ENCODE assay signal across 11 cellular contexts in the genomic region with DNA sequence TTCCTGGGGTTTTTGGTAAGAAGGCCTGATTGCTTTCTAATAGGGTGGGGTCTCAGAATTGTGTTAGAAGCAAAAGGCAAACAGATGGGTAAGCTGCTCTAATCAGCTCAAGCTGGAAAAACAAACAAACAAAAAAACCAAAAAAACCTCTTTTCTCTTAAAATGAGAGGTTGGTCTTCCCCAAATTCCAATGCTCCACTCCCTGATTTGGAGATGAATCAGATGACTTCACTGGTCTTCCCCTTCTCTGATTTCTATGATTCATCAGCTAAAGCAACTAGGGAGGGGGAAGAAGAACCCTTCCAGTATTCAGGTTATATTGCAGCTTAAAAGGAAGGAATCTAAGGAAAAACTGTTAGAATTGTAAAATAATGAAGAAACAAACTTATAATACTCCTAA. TPM values are rescaled to one million over a fixed set of nuclear protein-coding genes. Genes with fewer than 3 reads are reported as not detected.
DNase-seq lines count a peak whose midpoint lies in the region; ATAC-seq, FAIRE-seq and TF ChIP-seq lines count a peak whose summit lies in the region.
"Had no signal": no experiment of that assay in that cellular context is flagged by ENCODE, and none has a peak within 500 bp of the region (broad histone marks: within the 10 kb centered on the region; RNA-seq: fewer than 3 reads in every experiment).

No MANE protein-coding gene starts in this region.

- FAIRE-seq in K562 (lab: Jason Lieb, UNC) = no peak

- CTCF ChIA-PET in K562 (lab: Yijun Ruan, JAX; ENCODE audit: low intra/inter-chr PET ratio) = no interaction called here

- H3K36me3 Mint-ChIP-seq in natural killer cell = no peaks in the 10 kb centered on the region
- no peaks in the 10 kb centered on the region for H3K36me3 Mint-ChIP-seq in natural killer cell treated with Interleukin-12 subunit alpha and Interleukin-12 subunit beta and Interleukin-15 and Interleukin-18, amount 100 ng/mL, for 72 hours

- in situ Hi-C loops in K562 (cut with MboI) = no loop called here

- H3K27me3 ChIP-seq in K562 (ENCODE audit: control insufficient read depth in 2 of 2, insufficient read depth in 2 of 2, low read length in 2 of 2) = no peaks in the 10 kb centered on the region

- H3K4me1 ChIP-seq in K562 (replicated peaks in 1 of 2; ENCODE audit: control insufficient read depth in 2 of 2, insufficient read depth in 2 of 2, low read length in 2 of 2) = no peaks in the 10 kb centered on the region; a peak in 2 of 5 replicates

- no peak overlapping the region for H3K4me2 ChIP-seq in K562 (ENCODE audit: insufficient read depth, low read length)

- no peaks in the 10 kb centered on the region for H3K36me3 ChIP-seq in K562 (ENCODE audit: control insufficient read depth, insufficient read depth, low read length)

- peaks cover 14 to 15% of the 10 kb centered on the region in 2 donors for H3K4me1 Mint-ChIP-seq in natural killer cell
- H3K4me1 Mint-ChIP-seq in natural killer cell treated with Interleukin-12 subunit alpha and Interleukin-12 subunit beta and Interleukin-15 and Interleukin-18, amount 100 ng/mL, for 72 hours (ENCODE audit: low read depth in 2 of 2) = peaks cover 14 to 16% of the 10 kb centered on the region in 2 donors

- no peak for TF ChIP-seq EP300 in K562 (IDR thresholded peaks at IDR 0.05; ENCODE audit: low read length)

- H3K9me1 ChIP-seq in K562 (ENCODE audit: control insufficient read depth, insufficient read depth, low read length) = no peaks in the 10 kb centered on the region

- peak overlapping the region; percentile 20 to 83 for H3K27ac Mint-ChIP-seq in natural killer cell
- H3K27ac Mint-ChIP-seq in natural killer cell treated with Interleukin-12 subunit alpha and Interleukin-12 subunit beta and Interleukin-15 and Interleukin-18, amount 100 ng/mL, for 72 hours = no peak overlapping the region
- H3K27ac Mint-ChIP-seq: B cell had no signal

- no peaks in the 10 kb centered on the region for H3K9me3 Mint-ChIP-seq in natural killer cell
- no peaks in the 10 kb centered on the region for H3K9me3 Mint-ChIP-seq in natural killer cell treated with Interleukin-12 subunit alpha and Interleukin-12 subunit beta and Interleukin-15 and Interleukin-18, amount 100 ng/mL, for 72 hours

- no peak for DNase-seq in natural killer cell
- DNase-seq in natural killer cell treated with Interleukin-12 subunit alpha and Interleukin-12 subunit beta and Interleukin-15 and Interleukin-18, amount 100 ng/mL, for 72 hours (ENCODE audit: low spot score) = no peak
- DNase-seq in K562 (ENCODE audit: extremely low read depth in 1 of 4, low spot score in 3 of 4) = no peak
- DNase-seq in kidney glomerular epithelial cell (lab: John Stamatoyannopoulos, UW) = peak; percentile 64
- no peak for DNase-seq in KG1 (lab: John Stamatoyannopoulos, UW)
- no peak for DNase-seq in left lobe of liver (ENCODE audit: low spot score)
- no peak for DNase-seq in OCI-M2 (lab: John Stamatoyannopoulos, UW; ENCODE audit: unreplicated experiment)
- DNase-seq: activated naive CD4-positive, alpha-beta T cell treated with Interleukin-2 at 50 U/mL for 16 hours; erythroblast had no signal

- ATAC-seq in natural killer cell (no peak), K562 (no peak), left lobe of liver (no peak), HG03039 (IDR thresholded peaks at IDR 0.05; ENCODE audit: unreplicated experiment) (no peak)
- no peak for ATAC-seq in natural killer cell treated with Interleukin-12 subunit alpha and Interleukin-12 subunit beta and Interleukin-15 and Interleukin-18, amount 100 ng/mL, for 72 hours

- POLR2A ChIA-PET in K562 (lab: Yijun Ruan, JAX) = no interaction called here

- H2AFZ ChIP-seq in K562 (ENCODE audit: low read depth, low read length) = no peak overlapping the region

- TF ChIP-seq CTCF in natural killer cell (IDR thresholded peaks at IDR 0.05) (no peak), K562 (IDR thresholded peaks at IDR 0.05 in 2 of 3, conservative IDR thresholded peaks at IDR 0.05 in 1 of 3; ENCODE audit: insufficient read depth in 2 of 3, low read depth in 1 of 3, low read length in 3 of 3) (no peak)

- intact Hi-C loops in natural killer cell (cut with micrococcal nuclease) (no loop called here), K562 (cut with micrococcal nuclease) (no loop called here)

- H3K9me3 ChIP-seq in K562 (replicated peaks; ENCODE audit: control insufficient read depth, insufficient read depth, low read depth, low read length) = no peaks in the 10 kb centered on the region

- TF ChIP-seq POLR2A in K562 (conservative IDR thresholded peaks at IDR 0.05) = no peak

- no peak overlapping the region for H3K27ac ChIP-seq in K562 (ENCODE audit: extremely low read depth, low read depth, low read length)

- no peaks in the 10 kb centered on the region for H4K20me1 ChIP-seq in K562 (replicated peaks; ENCODE audit: control insufficient read depth, insufficient read depth, low read length)

- no peaks in the 10 kb centered on the region for H3K79me2 ChIP-seq in K562 (ENCODE audit: control insufficient read depth, insufficient read depth, low read length)

- no peak overlapping the region for H3K4me3 ChIP-seq in K562

- no TSS peak for BruUV-seq in K562 (replicated peaks; lab: Mats Ljungman, UMichigan)

- no peak overlapping the region for H3K9ac ChIP-seq in K562 (ENCODE audit: insufficient read depth in 1 of 2, low read depth in 2 of 2, low read length in 2 of 2)

- H3K4me3 Mint-ChIP-seq in natural killer cell = no peak overlapping the region
- H3K4me3 Mint-ChIP-seq in natural killer cell treated with Interleukin-12 subunit alpha and Interleukin-12 subunit beta and Interleukin-15 and Interleukin-18, amount 100 ng/mL, for 72 hours = no peak overlapping the region
- H3K4me3 Mint-ChIP-seq: B cell had no signal

- no peak for TF ChIP-seq RAD21 in K562 (CRISPR knock-in tag; conservative IDR thresholded peaks at IDR 0.05 in 1 of 2, IDR thresholded peaks at IDR 0.05 in 1 of 2)

- no peaks in the 10 kb centered on the region for H3K27me3 Mint-ChIP-seq in natural killer cell (ENCODE audit: low read depth in 2 of 2)
- no peaks in the 10 kb centered on the region for H3K27me3 Mint-ChIP-seq in natural killer cell treated with Interleukin-12 subunit alpha and Interleukin-12 subunit beta and Interleukin-15 and Interleukin-18, amount 100 ng/mL, for 72 hours
- H3K27me3 Mint-ChIP-seq: B cell had no signal

TF ChIP-seq in K562, 482 proteins besides CTCF, POLR2A, EP300 and RAD21 (continues in another document):
- TF ChIP-seq ZFPM2 (CRISPR knock-in tag; IDR thresholded peaks at IDR 0.05) (no peak), KDM4B (IDR thresholded peaks at IDR 0.05; ENCODE audit: borderline replicate concordance in 2 of 2, low read depth in 1 of 2) (no peak), ZC3H4 (CRISPR knock-in tag; IDR thresholded peaks at IDR 0.05; ENCODE audit: borderline replicate concordance) (no peak), ZNF174 (CRISPR knock-in tag; IDR thresholded peaks at IDR 0.05) (no peak), ZSCAN29 (IDR thresholded peaks at IDR 0.05) (no peak), KDM1A (IDR thresholded peaks at IDR 0.05) (peak; percentile 69 to 78; a peak in 3 of 4 replicates)
- TF ChIP-seq, protein P1, sequence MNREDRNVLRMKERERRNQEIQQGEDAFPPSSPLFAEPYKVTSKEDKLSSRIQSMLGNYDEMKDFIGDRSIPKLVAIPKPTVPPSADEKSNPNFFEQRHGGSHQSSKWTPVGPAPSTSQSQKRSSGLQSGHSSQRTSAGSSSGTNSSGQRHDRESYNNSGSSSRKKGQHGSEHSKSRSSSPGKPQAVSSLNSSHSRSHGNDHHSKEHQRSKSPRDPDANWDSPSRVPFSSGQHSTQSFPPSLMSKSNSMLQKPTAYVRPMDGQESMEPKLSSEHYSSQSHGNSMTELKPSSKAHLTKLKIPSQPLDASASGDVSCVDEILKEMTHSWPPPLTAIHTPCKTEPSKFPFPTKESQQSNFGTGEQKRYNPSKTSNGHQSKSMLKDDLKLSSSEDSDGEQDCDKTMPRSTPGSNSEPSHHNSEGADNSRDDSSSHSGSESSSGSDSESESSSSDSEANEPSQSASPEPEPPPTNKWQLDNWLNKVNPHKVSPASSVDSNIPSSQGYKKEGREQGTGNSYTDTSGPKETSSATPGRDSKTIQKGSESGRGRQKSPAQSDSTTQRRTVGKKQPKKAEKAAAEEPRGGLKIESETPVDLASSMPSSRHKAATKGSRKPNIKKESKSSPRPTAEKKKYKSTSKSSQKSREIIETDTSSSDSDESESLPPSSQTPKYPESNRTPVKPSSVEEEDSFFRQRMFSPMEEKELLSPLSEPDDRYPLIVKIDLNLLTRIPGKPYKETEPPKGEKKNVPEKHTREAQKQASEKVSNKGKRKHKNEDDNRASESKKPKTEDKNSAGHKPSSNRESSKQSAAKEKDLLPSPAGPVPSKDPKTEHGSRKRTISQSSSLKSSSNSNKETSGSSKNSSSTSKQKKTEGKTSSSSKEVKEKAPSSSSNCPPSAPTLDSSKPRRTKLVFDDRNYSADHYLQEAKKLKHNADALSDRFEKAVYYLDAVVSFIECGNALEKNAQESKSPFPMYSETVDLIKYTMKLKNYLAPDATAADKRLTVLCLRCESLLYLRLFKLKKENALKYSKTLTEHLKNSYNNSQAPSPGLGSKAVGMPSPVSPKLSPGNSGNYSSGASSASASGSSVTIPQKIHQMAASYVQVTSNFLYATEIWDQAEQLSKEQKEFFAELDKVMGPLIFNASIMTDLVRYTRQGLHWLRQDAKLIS (CRISPR knock-in tag; IDR thresholded peaks at IDR 0.05) = no peak

RNA-seq across cellular contexts. Expression of a gene that starts 9.6 kb away (rescaled TPM):
- total RNA-seq in natural killer cell (100 to 1,000 TPM; 132 to 230 (median 155) TPM), K562 (2014; rRNA removed) (348 and 357 TPM in 2 replicates), K562 (2014; rRNA removed; fragmentation: Illumina TruSeq; extraction: Trizol) (452 and 478 TPM in 2 replicates), K562 (2015; rRNA removed; fragmentation: Illumina TruSeq; extraction: Trizol) (361 and 377 TPM in 2 replicates), K562 (2021) (298 and 301 TPM in 2 replicates), left lobe of liver (61.3 TPM)
- total RNA-seq in natural killer cell treated with Interleukin-12 subunit alpha and Interleukin-12 subunit beta and Interleukin-15 and Interleukin-18, amount 100 ng/mL, for 72 hours = 100 to 1,000 TPM in 1 of 2 donors, 10 to 100 TPM in 1; 95.1 to 137 TPM
- total RNA-seq in K562 (2011; cell fraction: chromatin; rRNA removed; ENCODE audit: low replicate concordance) = 164 and 212 TPM in 2 replicates
- 137 and 142 TPM in 2 replicates for total RNA-seq in K562 (2011; cell fraction: nucleolus; rRNA removed)
- 205 and 289 TPM in 2 replicates for total RNA-seq in K562 (2011; cell fraction: nucleoplasm; rRNA removed)
- polyA plus RNA-seq in K562 (2011; rRNA removed) (505 and 549 TPM in 2 replicates), K562 (2014; fragmentation: Illumina TruSeq; extraction: Trizol) (545 and 579 TPM in 2 replicates), K562 (2014; fragmentation: Nextera tagmentation; extraction: Ambion mirVana) (1,000 to 10,000 TPM in 1 of 2 experiments, 100 to 1,000 TPM in 1; 826 to 1,102 TPM), K562 (2014; rRNA removed) (451 and 471 TPM in 2 replicates)
- polyA plus RNA-seq in K562 (2011; cell fraction: cytosol; rRNA removed) = 382 and 535 TPM in 2 replicates
- 156 and 264 TPM in 2 replicates for polyA plus RNA-seq in K562 (2011; cell fraction: nucleus; rRNA removed)
- polyA plus RNA-seq in K562 (2012) = 225 and 402 TPM in 2 replicates
- 663 and 682 TPM in 2 replicates for polyA minus RNA-seq in K562 (2011; rRNA and poly(A)+ RNA removed)
- polyA minus RNA-seq in K562 (2011; cell fraction: cytosol; rRNA and poly(A)+ RNA removed) = 189 and 192 TPM in 2 replicates
- 71.9 and 132 TPM in 2 replicates for polyA minus RNA-seq in K562 (2011; cell fraction: nucleus; rRNA and poly(A)+ RNA removed)

Comparison
In these comparisons a context has a peak if more than half of its experiments do, and no peak if none do; other contexts are left out.
1. H3K27ac Mint-ChIP-seq: peak in natural killer cell (2 of 2); none in natural killer cell treated with Interleukin-12 subunit alpha and Interleukin-12 subunit beta and Interleukin-15 and Interleukin-18, amount 100 ng/mL, for 72 hours (0 of 2).